Comparison of ENCODE assay signal across 22 cellular contexts in the genomic region with DNA sequence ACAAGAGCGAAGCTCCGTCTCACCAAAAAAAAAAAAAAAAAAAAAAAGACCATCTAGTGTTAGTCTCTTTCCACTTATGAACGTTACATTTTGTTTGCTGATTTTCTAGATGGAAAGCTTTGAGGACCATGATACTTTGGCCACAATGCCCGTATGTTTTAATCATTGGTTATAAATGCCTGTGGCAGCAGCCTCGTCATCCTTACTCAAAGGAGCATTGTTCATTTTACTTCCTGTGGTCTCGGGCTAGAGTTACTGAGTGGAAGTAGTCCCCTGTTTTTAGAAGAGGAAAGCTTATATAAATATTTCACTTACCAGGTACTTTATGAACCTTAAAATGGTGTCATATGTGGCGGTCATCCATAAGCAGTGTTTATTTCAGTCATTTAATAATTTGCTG.
A peak's percentile ranks its signal among the peaks of the same experiment; 100 is the strongest.
DNase-seq lines count a peak whose midpoint lies in the region; TF ChIP-seq lines count a peak whose summit lies in the region.
"Had no signal": no experiment of that assay in that cellular context is flagged by ENCODE, and none has a peak within 500 bp of the region (broad histone marks: within the 10 kb centered on the region; RNA-seq: fewer than 3 reads in every experiment).

No MANE protein-coding gene starts in this region.

- TF ChIP-seq CTCF in vagina (IDR thresholded peaks at IDR 0.05) (no peak), chondrocyte (IDR thresholded peaks at IDR 0.05) (no peak)

- no peaks in the 10 kb centered on the region for H3K4me1 ChIP-seq in vagina
- H3K4me1 ChIP-seq: neural progenitor cell, psoas muscle had no signal

- H3K27me3 ChIP-seq in vagina: no peaks in the 10 kb centered on the region
- H3K27me3 ChIP-seq: neural progenitor cell had no signal

- H3K27me3 Mint-ChIP-seq in chondrocyte (ENCODE audit: low read depth): no peaks in the 10 kb centered on the region
- H3K27me3 Mint-ChIP-seq: stimulated activated naive CD8-positive, alpha-beta T cell treated with anti-CD3 and anti-CD28 coated beads, Interleukin-15, amount 100 ng/mL, for 72 hours had no signal

- H3K9me3 ChIP-seq in vagina: no peaks in the 10 kb centered on the region
- H3K9me3 ChIP-seq: psoas muscle had no signal

- H3K27ac ChIP-seq in vagina: no peak overlapping the region
- H3K27ac ChIP-seq: neural progenitor cell, psoas muscle had no signal

- no peaks in the 10 kb centered on the region for H3K36me3 Mint-ChIP-seq in chondrocyte (ENCODE audit: low read depth)
- H3K36me3 Mint-ChIP-seq: CD4-positive, alpha-beta memory T cell; neural progenitor cell had no signal

- H3K36me3 ChIP-seq in vagina: no peaks in the 10 kb centered on the region
- H3K36me3 ChIP-seq: neural progenitor cell had no signal

- peak; percentile 87 for DNase-seq in H4 (ENCODE audit: low spot score)
- DNase-seq in RPMI7951 (ENCODE audit: low read depth): peak; percentile 84
- peak; percentile 49 for DNase-seq in dermis blood vessel endothelial cell
- peak; percentile 70 for DNase-seq in renal cortical epithelial cell (ENCODE audit: low read depth)
- no peak for DNase-seq in medulla oblongata (ENCODE audit: extremely low spot score)
- no peak for DNase-seq in vagina (ENCODE audit: extremely low spot score in 2 of 2)
- no peak for DNase-seq in chondrocyte (ENCODE audit: low spot score)
- DNase-seq: activated CD4-positive, alpha-beta T cell treated with anti-CD3 and anti-CD28 coated beads for 1 hour; activated naive CD8-positive, alpha-beta T cell treated with anti-CD3 and anti-CD28 coated beads, Interleukin-2, amount 10 ng/mL, durations not matched to agents 7 days and 5 days; CD4-positive, alpha-beta memory T cell; DMS53; erythroblast; left colon; NCI-H1417 treated with DMSO at 0.1 percent for 48 hours; NCI-H524 treated with DMSO at 0.1 percent for 48 hours; psoas muscle; small intestine; stimulated activated naive CD8-positive, alpha-beta T cell treated with anti-CD3 and anti-CD28 coated beads, Interleukin-15, amount 100 ng/mL, for 72 hours; SW 1271; trophoblast cell had no signal

- TF ChIP-seq POLR2A in vagina (IDR thresholded peaks at IDR 0.05): no peak

- no peak overlapping the region for H3K27ac Mint-ChIP-seq in chondrocyte (ENCODE audit: unreplicated experiment)
- H3K27ac Mint-ChIP-seq: activated naive CD8-positive, alpha-beta T cell treated with anti-CD3 and anti-CD28 coated beads, Interleukin-2, amount 10 ng/mL, durations not matched to agents 7 days and 5 days; activated T-helper 1 cell treated with anti-CD3 and anti-CD28 coated beads, Interleukin-12 subunit alpha, Interleukin-12 subunit beta, Interleukin-2, Interleukin-4 antibody, amounts not matched to agents 30 ng/mL and 10 ng/mL and 1 ng/mL, durations not matched to agents 14 hours and 24 hours and 36 hours; CD4-positive, alpha-beta memory T cell; neural progenitor cell had no signal

- H3K4me3 Mint-ChIP-seq in chondrocyte (ENCODE audit: unreplicated experiment): no peak overlapping the region
- H3K4me3 Mint-ChIP-seq: activated naive CD8-positive, alpha-beta T cell treated with anti-CD3 and anti-CD28 coated beads, Interleukin-2, amount 10 ng/mL, durations not matched to agents 7 days and 5 days; activated T-helper 1 cell treated with anti-CD3 and anti-CD28 coated beads, Interleukin-12 subunit alpha, Interleukin-12 subunit beta, Interleukin-2, Interleukin-4 antibody, amounts not matched to agents 30 ng/mL and 10 ng/mL and 1 ng/mL, durations not matched to agents 14 hours and 24 hours and 36 hours; CD4-positive, alpha-beta memory T cell; neural progenitor cell had no signal

- intact Hi-C loops in vagina (cut with DNase I): no loop called here

- no peak overlapping the region for H3K4me3 ChIP-seq in vagina
- H3K4me3 ChIP-seq: neural progenitor cell, psoas muscle had no signal

- H3K4me1 Mint-ChIP-seq in chondrocyte (ENCODE audit: low read depth): peaks cover 37% of the 10 kb centered on the region
- H3K4me1 Mint-ChIP-seq: neural progenitor cell had no signal

- no peaks in the 10 kb centered on the region for H3K9me3 Mint-ChIP-seq in chondrocyte (ENCODE audit: low read depth)
- H3K9me3 Mint-ChIP-seq: activated T-helper 1 cell treated with anti-CD3 and anti-CD28 coated beads, Interleukin-12 subunit alpha, Interleukin-12 subunit beta, Interleukin-2, Interleukin-4 antibody, amounts not matched to agents 30 ng/mL and 10 ng/mL and 1 ng/mL, durations not matched to agents 14 hours and 24 hours and 36 hours; neural progenitor cell; stimulated activated naive CD8-positive, alpha-beta T cell treated with anti-CD3 and anti-CD28 coated beads, Interleukin-15, amount 100 ng/mL, for 72 hours had no signal

Comparison
In these comparisons a context has a peak if more than half of its experiments do, and no peak if none do; other contexts are left out.
1. DNase-seq: peak in H4 (single experiment), RPMI7951 (single experiment), dermis blood vessel endothelial cell (single experiment) and renal cortical epithelial cell (single experiment); none in medulla oblongata (single experiment), vagina (0 of 2) and chondrocyte (single experiment).